ENCODE assay signal across 17 cellular contexts in genomic region chr12:128766738-128767501, GRCh38. TPM values are rescaled to one million over a fixed set of nuclear protein-coding genes. Genes with fewer than 3 reads are reported as not detected.
DNase-seq lines count a peak whose midpoint lies in the region; ATAC-seq and TF ChIP-seq lines count a peak whose summit lies in the region.
"Had no signal": no experiment of that assay in that cellular context is flagged by ENCODE, and none has a peak within 500 bp of the region (broad histone marks: within the 10 kb centered on the region; RNA-seq: fewer than 3 reads in every experiment).

No MANE protein-coding gene starts in this region.

- H3K9ac ChIP-seq in endodermal cell (ENCODE audit: extremely low read depth, low read length, poor library complexity, severe bottlenecking), result no peak overlapping the region
- H3K9ac ChIP-seq in neural progenitor cell, result no peak overlapping the region

- no peak overlapping the region for H3K4me3 ChIP-seq in endodermal cell (ENCODE audit: low read length)
- H3K4me3 ChIP-seq in neural progenitor cell, result no peak overlapping the region
- H3K4me3 ChIP-seq in Peyer's patch, result no peak overlapping the region

- H3K27ac Mint-ChIP-seq in activated CD4-positive, alpha-beta memory T cell treated with anti-CD3 and anti-CD28 coated beads for 36 hours, result peak overlapping the region; percentile 21
- H3K27ac Mint-ChIP-seq in activated CD4-positive, alpha-beta memory T cell treated with anti-CD3 and anti-CD28 coated beads, Interleukin-2, amount 10 ng/mL, durations not matched to agents 7 days and 5 days, result no peak overlapping the region
- H3K27ac Mint-ChIP-seq in endodermal cell (no peak overlapping the region), neural progenitor cell (peak overlapping the region; percentile 25)
- H3K27ac Mint-ChIP-seq: CD8-positive, alpha-beta T cell had no signal

- TF ChIP-seq POLR2A in Peyer's patch (IDR thresholded peaks at IDR 0.05), result no peak

- H3K27me3 ChIP-seq in endodermal cell (ENCODE audit: control insufficient read depth, insufficient read depth, low read length, poor library complexity, severe bottlenecking) (peaks cover 14% of the 10 kb centered on the region), neural progenitor cell (peaks cover 8% of the 10 kb centered on the region), Peyer's patch (no peaks in the 10 kb centered on the region)

- no peak for TF ChIP-seq CTCF in endodermal cell (conservative IDR thresholded peaks at IDR 0.05)
- TF ChIP-seq CTCF in neural progenitor cell (IDR thresholded peaks at IDR 0.05), result no peak
- TF ChIP-seq CTCF in GM10248 (IDR thresholded peaks at IDR 0.05; ENCODE audit: control extremely low read depth, extremely low read depth, low read depth, missing control alignments), result no peak
- TF ChIP-seq CTCF in Peyer's patch (IDR thresholded peaks at IDR 0.05), result no peak

- H3K4me1 Mint-ChIP-seq in activated CD4-positive, alpha-beta memory T cell treated with anti-CD3 and anti-CD28 coated beads for 36 hours (ENCODE audit: low read depth), result no peaks in the 10 kb centered on the region
- H3K4me1 Mint-ChIP-seq in activated CD4-positive, alpha-beta memory T cell treated with anti-CD3 and anti-CD28 coated beads, Interleukin-2, amount 10 ng/mL, durations not matched to agents 7 days and 5 days, result no peaks in the 10 kb centered on the region
- H3K4me1 Mint-ChIP-seq in endodermal cell (no peaks in the 10 kb centered on the region), neural progenitor cell (peaks cover 24% of the 10 kb centered on the region)

- H3K4me1 ChIP-seq in endodermal cell (ENCODE audit: control insufficient read depth, insufficient read depth, low read length), result no peaks in the 10 kb centered on the region
- peaks cover 13% of the 10 kb centered on the region for H3K4me1 ChIP-seq in neural progenitor cell
- H3K4me1 ChIP-seq in Peyer's patch, result no peaks in the 10 kb centered on the region

- no peaks in the 10 kb centered on the region for H4K20me1 ChIP-seq in neural progenitor cell (ENCODE audit: low read depth)

- peak overlapping the region; percentile 54 for H3K4me2 ChIP-seq in neural progenitor cell

- no peak for ATAC-seq in HG03039 (IDR thresholded peaks at IDR 0.05; ENCODE audit: unreplicated experiment)
- ATAC-seq: CD8-positive, alpha-beta T cell; HCT116; HepG2 had no signal

- H2AFZ ChIP-seq in neural progenitor cell (replicated peaks), result peak overlapping the region; percentile 89

- CTCF ChIA-PET in activated CD4-positive, alpha-beta memory T cell treated with anti-CD3 and anti-CD28 coated beads for 36 hours (lab: Charles Lee), result no interaction called here
- CTCF ChIA-PET in activated CD4-positive, alpha-beta memory T cell treated with anti-CD3 and anti-CD28 coated beads, Interleukin-2, amount 10 ng/mL, durations not matched to agents 7 days and 5 days (lab: Charles Lee), result no interaction called here
- CTCF ChIA-PET in GM10248 (lab: Yijun Ruan, JAX), result interaction anchor here (0.9 kb wide), 1 partner anchor 15 kb away, joined by 5 read pairs; no protein-coding TSS in a partner anchor

- no peaks in the 10 kb centered on the region for H3K36me3 Mint-ChIP-seq in activated CD4-positive, alpha-beta memory T cell treated with anti-CD3 and anti-CD28 coated beads for 36 hours
- H3K36me3 Mint-ChIP-seq in activated CD4-positive, alpha-beta memory T cell treated with anti-CD3 and anti-CD28 coated beads, Interleukin-2, amount 10 ng/mL, durations not matched to agents 7 days and 5 days (ENCODE audit: low read depth), result no peaks in the 10 kb centered on the region
- H3K36me3 Mint-ChIP-seq in endodermal cell (ENCODE audit: low read depth) (no peaks in the 10 kb centered on the region), neural progenitor cell (no peaks in the 10 kb centered on the region)
- H3K36me3 Mint-ChIP-seq: CD14-positive monocyte; CD8-positive, alpha-beta T cell had no signal

- H3K36me3 ChIP-seq in endodermal cell (ENCODE audit: control insufficient read depth, insufficient read depth, low read length), result no peaks in the 10 kb centered on the region
- no peaks in the 10 kb centered on the region for H3K36me3 ChIP-seq in neural progenitor cell
- no peaks in the 10 kb centered on the region for H3K36me3 ChIP-seq in Peyer's patch

- no peak for DNase-seq in activated CD4-positive, alpha-beta memory T cell treated with anti-CD3 and anti-CD28 coated beads for 36 hours
- no peak for DNase-seq in activated CD4-positive, alpha-beta memory T cell treated with anti-CD3 and anti-CD28 coated beads, Interleukin-2, amount 10 ng/mL, durations not matched to agents 7 days and 5 days
- peak; percentile 42 for DNase-seq in endodermal cell
- DNase-seq in neural progenitor cell (ENCODE audit: low spot score), result no peak
- no peak for DNase-seq in GM10248 (ENCODE audit: extremely low spot score)
- no peak for DNase-seq in SIG-M5 (lab: John Stamatoyannopoulos, UW)
- DNase-seq in Peyer's patch, result no peak
- DNase-seq: CD8-positive, alpha-beta T cell; COR-L47; DMS153; DMS79 treated with DMSO at 0.1 percent for 48 hours; EL had no signal

- H3K27me3 Mint-ChIP-seq in activated CD4-positive, alpha-beta memory T cell treated with anti-CD3 and anti-CD28 coated beads for 36 hours, result peaks cover 2% of the 10 kb centered on the region
- no peaks in the 10 kb centered on the region for H3K27me3 Mint-ChIP-seq in activated CD4-positive, alpha-beta memory T cell treated with anti-CD3 and anti-CD28 coated beads, Interleukin-2, amount 10 ng/mL, durations not matched to agents 7 days and 5 days
- H3K27me3 Mint-ChIP-seq in endodermal cell (ENCODE audit: insufficient read depth) (peaks cover 12% of the 10 kb centered on the region), neural progenitor cell (ENCODE audit: insufficient read depth, low read depth) (peaks cover 12% of the 10 kb centered on the region)

- no peak overlapping the region for H3K4me3 Mint-ChIP-seq in activated CD4-positive, alpha-beta memory T cell treated with anti-CD3 and anti-CD28 coated beads for 36 hours
- no peak overlapping the region for H3K4me3 Mint-ChIP-seq in activated CD4-positive, alpha-beta memory T cell treated with anti-CD3 and anti-CD28 coated beads, Interleukin-2, amount 10 ng/mL, durations not matched to agents 7 days and 5 days
- H3K4me3 Mint-ChIP-seq in endodermal cell, result no peak overlapping the region
- no peak overlapping the region for H3K4me3 Mint-ChIP-seq in neural progenitor cell
- H3K4me3 Mint-ChIP-seq: CD8-positive, alpha-beta T cell had no signal

- H3K9me3 Mint-ChIP-seq in activated CD4-positive, alpha-beta memory T cell treated with anti-CD3 and anti-CD28 coated beads for 36 hours, result no peaks in the 10 kb centered on the region
- H3K9me3 Mint-ChIP-seq in activated CD4-positive, alpha-beta memory T cell treated with anti-CD3 and anti-CD28 coated beads, Interleukin-2, amount 10 ng/mL, durations not matched to agents 7 days and 5 days, result no peaks in the 10 kb centered on the region
- H3K9me3 Mint-ChIP-seq in endodermal cell (no peaks in the 10 kb centered on the region), neural progenitor cell (no peaks in the 10 kb centered on the region)
- H3K9me3 Mint-ChIP-seq: CD8-positive, alpha-beta T cell had no signal

- WGBS in endodermal cell (ENCODE audit: insufficient coverage in 1 of 2, insufficient read length in 1 of 2), 2 experiments, result 76 to 80% methylated on average over 10 to 12 of the region's 12 CpGs

- intact Hi-C loops in activated CD4-positive, alpha-beta memory T cell treated with anti-CD3 and anti-CD28 coated beads for 36 hours (cut with micrococcal nuclease), result no loop called here

- POLR2A ChIA-PET in activated CD4-positive, alpha-beta memory T cell treated with anti-CD3 and anti-CD28 coated beads for 36 hours (lab: Charles Lee), result no interaction called here
- POLR2A ChIA-PET in activated CD4-positive, alpha-beta memory T cell treated with anti-CD3 and anti-CD28 coated beads, Interleukin-2, amount 10 ng/mL, durations not matched to agents 7 days and 5 days (lab: Charles Lee), result no interaction called here
- POLR2A ChIA-PET in GM10248 (lab: Yijun Ruan, JAX), result no interaction called here

- peaks cover 3% of the 10 kb centered on the region for H3F3A ChIP-seq in neural progenitor cell (ENCODE audit: low read depth)

- H3K9me3 ChIP-seq in endodermal cell (ENCODE audit: control insufficient read depth, low read length), result no peaks in the 10 kb centered on the region
- no peaks in the 10 kb centered on the region for H3K9me3 ChIP-seq in neural progenitor cell (ENCODE audit: low read depth)
- H3K9me3 ChIP-seq in Peyer's patch, result no peaks in the 10 kb centered on the region

- no peak overlapping the region for H3K27ac ChIP-seq in endodermal cell (ENCODE audit: low read depth, low read length)
- no peak overlapping the region for H3K27ac ChIP-seq in neural progenitor cell
- no peak overlapping the region for H3K27ac ChIP-seq in Peyer's patch
- H3K27ac ChIP-seq: 22Rv1 had no signal

- H3K79me2 ChIP-seq in neural progenitor cell (ENCODE audit: low read depth), result no peaks in the 10 kb centered on the region

RNA-seq across cellular contexts. Expression of gene SLC15A4, which starts 56.8 kb away (rescaled TPM):
- 10 to 100 TPM; 15.5 to 19.3 TPM for total RNA-seq in activated CD4-positive, alpha-beta memory T cell treated with anti-CD3 and anti-CD28 coated beads for 36 hours
- 10 to 100 TPM; 23.5 to 24.5 TPM for total RNA-seq in activated CD4-positive, alpha-beta memory T cell treated with anti-CD3 and anti-CD28 coated beads, Interleukin-2, amount 10 ng/mL, durations not matched to agents 7 days and 5 days
- 10 to 100 TPM; 28.2 to 39.5 TPM for total RNA-seq in endodermal cell
- polyA plus RNA-seq in endodermal cell (2013, experiment 1 of 2), result 18.9 TPM
- 21.5 TPM for polyA plus RNA-seq in endodermal cell (2013, experiment 2 of 2)
- total RNA-seq in neural progenitor cell (ENCODE audit: low replicate concordance), result 42.3 and 45.7 TPM in 2 replicates
- 10 to 100 TPM; 25.4 to 37.0 (median 32.3) TPM for total RNA-seq in Peyer's patch

Comparison
In these comparisons a context has a peak if more than half of its experiments do, and no peak if none do; other contexts are left out.
1. H3K27ac Mint-ChIP-seq: peak in activated CD4-positive, alpha-beta memory T cell treated with anti-CD3 and anti-CD28 coated beads for 36 hours (single experiment) and neural progenitor cell (single experiment); none in activated CD4-positive, alpha-beta memory T cell treated with anti-CD3 and anti-CD28 coated beads, Interleukin-2, amount 10 ng/mL, durations not matched to agents 7 days and 5 days (single experiment) and endodermal cell (single experiment).